11 cellular contexts compared by ENCODE assay signal in genomic region chr10:82171899-82172298, GRCh38.
"Had no signal": no experiment of that assay in that cellular context is flagged by ENCODE, and none has a peak within 500 bp of the region (broad histone marks: within the 10 kb centered on the region; RNA-seq: fewer than 3 reads in every experiment).

No MANE protein-coding gene starts in this region.

- DNase-seq: H9, HCEC 1CT, HFFc6, IMR-90, Kasumi-1, KG1 had no signal

- H3K4me2 ChIP-seq: GM23338 had no signal

- H3K4me3 ChIP-seq: GM23338, K562 had no signal

- FAIRE-seq: H1, H54, HTR-8/SVneo, K562 had no signal

- ATAC-seq: GM23338, K562 had no signal

- H2AFZ ChIP-seq: GM23338 had no signal
